In genomic region chr11:63918576-63919171, GRCh38 we compare ENCODE assay signal across 7 cellular contexts. TPM values are rescaled to one million over a fixed set of nuclear protein-coding genes. Genes with fewer than 3 reads are reported as not detected.
DNase-seq lines count a peak whose midpoint lies in the region; ATAC-seq and TF ChIP-seq lines count a peak whose summit lies in the region.

No MANE protein-coding gene starts in this region.

- intact Hi-C loops in PC-9 (cut with micrococcal nuclease; ENCODE audit: unreplicated experiment) (loop anchor here (1.0 to 5.0 kb wide), 3 partner anchors 16 to 46 kb away; no protein-coding TSS in a partner anchor), left ventricle myocardium inferior (cut with micrococcal nuclease) (no loop called here)

- H4K20me1 ChIP-seq in PC-9 (ENCODE audit: insufficient read depth) = no peaks in the 10 kb centered on the region

- peaks cover 53% of the 10 kb centered on the region for H3K4me1 ChIP-seq in PC-9 (replicated peaks; ENCODE audit: insufficient read depth)
- peaks cover 60% of the 10 kb centered on the region for H3K4me1 ChIP-seq in left ventricle myocardium inferior
- H3K4me1 ChIP-seq in skeletal muscle satellite cell (ENCODE audit: control insufficient read depth, insufficient read depth, low read length) = peaks cover 38% of the 10 kb centered on the region

- peaks cover 39% of the 10 kb centered on the region for H3F3A ChIP-seq in PC-9 (ENCODE audit: insufficient read depth, low read depth)

- POLR2A ChIA-PET in PC-9 (lab: Charles Lee; ENCODE audit: unreplicated experiment) = no interaction called here

- DNase-seq in GM20000 (ENCODE audit: low spot score) (peak; percentile 40), PC-9 (peak; percentile 40 to 41), left ventricle myocardium inferior (no peak)
- no peak for DNase-seq in stimulated activated CD4-positive, alpha-beta T cell treated with anti-CD3 and anti-CD28 coated beads, Interleukin-1b, Interleukin-23, amount 100 ng/mL, for 48 hours

- no peak overlapping the region for H3K9ac ChIP-seq in skeletal muscle satellite cell (ENCODE audit: low read depth, low read length)

- no peaks in the 10 kb centered on the region for H3K36me3 ChIP-seq in PC-9 (ENCODE audit: low read depth)
- H3K36me3 ChIP-seq in left ventricle myocardium inferior = no peaks in the 10 kb centered on the region
- H3K36me3 ChIP-seq in skeletal muscle satellite cell (ENCODE audit: insufficient read depth, low read length) = no peaks in the 10 kb centered on the region

- H3K4me3 ChIP-seq in PC-9 (peak overlapping the region; percentile 62; the same call in 1 of the 2 replicates), left ventricle myocardium inferior (peak overlapping the region; percentile 67), skeletal muscle satellite cell (ENCODE audit: low read length) (no peak overlapping the region)

- no TSS peak for BruUV-seq in PC-9 (replicated peaks; lab: Mats Ljungman, UMichigan)

- no peaks in the 10 kb centered on the region for H3K9me2 ChIP-seq in PC-9 (ENCODE audit: insufficient read depth)

- H3K79me2 ChIP-seq in PC-9 (ENCODE audit: low read depth) = no peaks in the 10 kb centered on the region

- no peaks in the 10 kb centered on the region for H3K27me3 ChIP-seq in PC-9 (ENCODE audit: insufficient read depth, low read depth)
- H3K27me3 ChIP-seq in left ventricle myocardium inferior (ENCODE audit: low read depth) = no peaks in the 10 kb centered on the region
- peaks cover 17% of the 10 kb centered on the region for H3K27me3 ChIP-seq in skeletal muscle satellite cell (ENCODE audit: control insufficient read depth, insufficient read depth, low read length)

- CTCF ChIA-PET in PC-9 (lab: Charles Lee) = interaction anchor here (2.0 kb wide), 1 partner anchor 16 kb away, joined by 18 read pairs; no protein-coding TSS in a partner anchor

- peak overlapping the region; percentile 55 for H3K27ac ChIP-seq in PC-9
- peak overlapping the region; percentile 99 for H3K27ac ChIP-seq in left ventricle myocardium inferior (replicated peaks)

- ATAC-seq in GM18498 (IDR thresholded peaks at IDR 0.05; ENCODE audit: unreplicated experiment) (no peak), HG03139 (IDR thresholded peaks at IDR 0.05; ENCODE audit: unreplicated experiment) (no peak)

- TF ChIP-seq CTCF in GM20000 (IDR thresholded peaks at IDR 0.05; ENCODE audit: extremely low read depth, missing control alignments) (no peak), PC-9 (conservative IDR thresholded peaks at IDR 0.05) (no peak), left ventricle myocardium inferior (IDR thresholded peaks at IDR 0.05; ENCODE audit: borderline replicate concordance) (no peak)

- H3K9me3 ChIP-seq in PC-9 (ENCODE audit: insufficient read depth, low read depth) = no peaks in the 10 kb centered on the region
- H3K9me3 ChIP-seq in left ventricle myocardium inferior (replicated peaks) = peaks cover 2% of the 10 kb centered on the region
- no peaks in the 10 kb centered on the region for H3K9me3 ChIP-seq in skeletal muscle satellite cell (replicated peaks; ENCODE audit: low read length)

- peak overlapping the region; percentile 85 for H2AFZ ChIP-seq in PC-9

- H3K4me2 ChIP-seq in PC-9 (peak overlapping the region; percentile 81), skeletal muscle satellite cell (ENCODE audit: low read length) (peak overlapping the region; percentile 20)

RNA-seq across cellular contexts. Expression of gene RCOR2, which starts 1.7 kb away (rescaled TPM):
- total RNA-seq in PC-9 (2021) (3.4 and 5.2 TPM in 2 replicates), left ventricle myocardium inferior (10.5 TPM)
- total RNA-seq in skeletal muscle satellite cell (2012; rRNA removed) = 3.0 and 5.5 TPM in 2 replicates

RNA-seq across cellular contexts. Expression of gene NAA40, which starts 20.1 kb away (rescaled TPM):
- total RNA-seq in PC-9 (2021) (47.4 and 50.4 TPM in 2 replicates), left ventricle myocardium inferior (19.7 TPM)
- total RNA-seq in skeletal muscle satellite cell (2012; rRNA removed) = 9.0 and 12.2 TPM in 2 replicates

RNA-seq across cellular contexts. Expression of gene COX8A, which starts 55.7 kb away (rescaled TPM):
- total RNA-seq in PC-9 (2021) (521 and 547 TPM in 2 replicates), left ventricle myocardium inferior (920 TPM)
- total RNA-seq in skeletal muscle satellite cell (2012; rRNA removed) = 355 and 475 TPM in 2 replicates

Comparison
In these comparisons a context has a peak if more than half of its experiments do, and no peak if none do; other contexts are left out.
1. DNase-seq: peak in GM20000 (single experiment) and PC-9 (2 of 2); none in left ventricle myocardium inferior (single experiment) and stimulated activated CD4-positive, alpha-beta T cell treated with anti-CD3 and anti-CD28 coated beads, Interleukin-1b, Interleukin-23, amount 100 ng/mL, for 48 hours (single experiment).